Comparison of ENCODE assay signal across 24 cellular contexts in the genomic region with DNA sequence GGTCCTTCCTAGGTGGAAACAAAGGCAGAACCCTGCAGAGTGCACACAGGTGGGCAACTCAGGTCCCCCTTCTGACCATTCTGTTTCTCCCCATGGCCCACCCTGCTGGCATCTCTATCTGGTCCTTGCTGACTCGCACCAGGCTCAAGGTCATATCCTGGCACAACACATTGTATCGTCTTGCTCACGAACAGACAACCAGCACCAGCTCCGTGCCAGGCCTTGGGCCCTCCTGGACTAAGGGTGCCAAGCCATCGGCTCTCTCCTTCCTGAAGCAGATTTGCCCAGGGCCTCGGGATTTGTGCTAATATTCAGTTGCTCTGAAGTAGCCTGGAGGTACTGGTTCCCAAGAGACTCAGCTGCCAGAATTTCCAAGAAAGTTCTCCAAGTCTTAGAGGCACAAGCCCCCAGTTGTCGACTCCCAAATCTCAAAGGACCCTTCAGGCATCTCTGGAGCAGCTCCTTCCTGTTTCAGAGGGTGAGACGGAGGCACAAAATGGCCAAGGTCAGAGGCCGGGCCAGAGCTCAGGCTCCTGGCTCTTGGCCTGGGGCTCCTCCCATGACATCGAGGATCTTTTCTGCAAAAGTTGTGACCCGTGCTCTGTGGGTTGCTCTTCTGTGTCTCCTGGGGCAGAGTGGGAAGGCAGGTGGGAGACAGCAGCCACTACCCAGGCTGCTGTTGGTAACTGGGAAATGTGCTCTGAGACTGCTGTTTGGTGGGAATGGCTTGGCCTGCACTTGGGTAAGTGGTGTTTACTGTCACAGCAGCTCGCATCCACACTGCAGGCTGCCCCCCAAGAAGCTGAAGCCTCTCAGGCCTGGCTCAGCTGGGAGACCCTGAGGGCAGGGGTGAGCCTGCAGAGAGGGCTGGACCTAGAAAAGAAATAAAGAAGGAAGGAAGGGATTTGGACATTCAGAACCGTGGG.
A peak's percentile ranks its signal among the peaks of the same experiment; 100 is the strongest.
DNase-seq lines count a peak whose midpoint lies in the region; ATAC-seq and TF ChIP-seq lines count a peak whose summit lies in the region.
"Had no signal": no experiment of that assay in that cellular context is flagged by ENCODE, and none has a peak within 500 bp of the region (broad histone marks: within the 10 kb centered on the region; RNA-seq: fewer than 3 reads in every experiment).

No MANE protein-coding gene starts in this region.

- no peak for ATAC-seq in HG02885 (IDR thresholded peaks at IDR 0.05; ENCODE audit: poor library complexity, unreplicated experiment)
- ATAC-seq: activated naive CD8-positive, alpha-beta T cell treated with anti-CD3 and anti-CD28 coated beads, Interleukin-2, amount 50 U/mL, for 24 hours; esophagus mucosa had no signal

- no peak overlapping the region for H3K4me3 Mint-ChIP-seq in CD8-positive, alpha-beta memory T cell
- H3K4me3 Mint-ChIP-seq: activated naive CD8-positive, alpha-beta T cell treated with anti-CD3 and anti-CD28 coated beads, Interleukin-2, amount 50 U/mL, for 24 hours; nephron; stimulated activated naive CD8-positive, alpha-beta T cell treated with anti-CD3 and anti-CD28 coated beads, Interleukin-15, Interleukin-2, amounts not matched to agents 100 ng/mL and 50 ng/mL, for 24 hours; T-helper 2 cell treated with Interferon-gamma antibody and Interleukin-4, amounts not matched to agents 5 μg/mL and 100 μg/mL, for 36 hours had no signal

- 68% methylated on average over 13 of the region's 13 CpGs for WGBS in mesenchymal stem cell

- H3K79me1 ChIP-seq in mesenchymal stem cell (replicated peaks; ENCODE audit: low read length, poor library complexity, severe bottlenecking) = no peaks in the 10 kb centered on the region

- H2BK12ac ChIP-seq in mesenchymal stem cell (ENCODE audit: low read length in 2 of 2) = peak overlapping the region in 1 of 2 experiments; percentile 21

- CTCF ChIA-PET in CD8-positive, alpha-beta memory T cell (lab: Charles Lee) = interaction anchor here (0.9 kb wide), 1 partner anchor 222 kb away, joined by 3 read pairs; no protein-coding TSS in a partner anchor

- H4K8ac ChIP-seq in mesenchymal stem cell (ENCODE audit: low read length) = no peak overlapping the region

- peak overlapping the region; percentile 18 to 63 for H3K27ac ChIP-seq in coronary artery
- H3K27ac ChIP-seq in mesenchymal stem cell (ENCODE audit: low read length, poor library complexity, severe bottlenecking) = no peak overlapping the region
- peak overlapping the region; percentile 20 to 28 for H3K27ac ChIP-seq in tibial artery
- H3K27ac ChIP-seq in CD8-positive, alpha-beta memory T cell (ENCODE audit: low read depth, low read length) = no peak overlapping the region
- H3K27ac ChIP-seq: cardiac muscle cell, dorsolateral prefrontal cortex, uterus had no signal

- no peaks in the 10 kb centered on the region for H3K27me3 Mint-ChIP-seq in CD8-positive, alpha-beta memory T cell
- H3K27me3 Mint-ChIP-seq: activated naive CD8-positive, alpha-beta T cell treated with anti-CD3 and anti-CD28 coated beads, Interleukin-2, amount 50 U/mL, for 24 hours; stimulated activated naive CD8-positive, alpha-beta T cell treated with anti-CD3 and anti-CD28 coated beads, Interleukin-15, Interleukin-2, amounts not matched to agents 100 ng/mL and 50 ng/mL, for 24 hours had no signal

- no peak overlapping the region for H2BK5ac ChIP-seq in mesenchymal stem cell (ENCODE audit: low read depth, low read length, poor library complexity, severe bottlenecking)

- H3K4me3 ChIP-seq in coronary artery = no peak overlapping the region
- H3K4me3 ChIP-seq in mesenchymal stem cell (ENCODE audit: insufficient read depth in 1 of 2, low read depth in 1 of 2, low read length in 2 of 2) = no peak overlapping the region
- H3K4me3 ChIP-seq in tibial artery = no peak overlapping the region
- H3K4me3 ChIP-seq in CD8-positive, alpha-beta memory T cell (ENCODE audit: low read length) = no peak overlapping the region
- H3K4me3 ChIP-seq: cardiac muscle cell, dorsolateral prefrontal cortex, uterus had no signal

- peak overlapping the region; percentile 26 for H3K9ac ChIP-seq in mesenchymal stem cell (ENCODE audit: low read length)

- peak overlapping the region in 1 of 2 experiments; percentile 71 for H3K14ac ChIP-seq in mesenchymal stem cell (ENCODE audit: low read length in 2 of 2)

- H3K36me3 Mint-ChIP-seq in CD8-positive, alpha-beta memory T cell = peaks cover 6 to 23% (median 14%) of the 10 kb centered on the region in 3 donors

- no peak overlapping the region for H3K4me2 ChIP-seq in mesenchymal stem cell (ENCODE audit: low read length, poor library complexity, severe bottlenecking)

- H4K91ac ChIP-seq in mesenchymal stem cell (ENCODE audit: low read length) = no peak overlapping the region

- no peaks in the 10 kb centered on the region for H3K4me1 Mint-ChIP-seq in CD8-positive, alpha-beta memory T cell
- H3K4me1 Mint-ChIP-seq: activated naive CD8-positive, alpha-beta T cell treated with anti-CD3 and anti-CD28 coated beads, Interleukin-2, amount 50 U/mL, for 24 hours had no signal

- peaks cover 12 to 13% of the 10 kb centered on the region in 2 experiments for H3K36me3 ChIP-seq in mesenchymal stem cell (ENCODE audit: control insufficient read depth in 1 of 2, insufficient read depth in 2 of 2, low read depth in 1 of 2, low read length in 2 of 2)
- peaks cover 13 to 31% (median 29%) of the 10 kb centered on the region in 3 donors for H3K36me3 ChIP-seq in tibial artery
- H3K36me3 ChIP-seq in CD8-positive, alpha-beta memory T cell (ENCODE audit: insufficient read depth, low read length) = no peaks in the 10 kb centered on the region
- H3K36me3 ChIP-seq: cardiac muscle cell, uterus had no signal

- peak overlapping the region; percentile 59 to 77 for H3K18ac ChIP-seq in mesenchymal stem cell (ENCODE audit: low read depth in 1 of 2, low read length in 2 of 2)

- H2AFZ ChIP-seq in mesenchymal stem cell (ENCODE audit: low read depth, low read length) = no peak overlapping the region

- H3K27ac Mint-ChIP-seq in CD8-positive, alpha-beta memory T cell = peak overlapping the region in 3 of 8 donors; percentile 23 to 79 (median 64)
- H3K27ac Mint-ChIP-seq: activated naive CD8-positive, alpha-beta T cell treated with anti-CD3 and anti-CD28 coated beads, Interleukin-2, amount 50 U/mL, for 24 hours; stimulated activated naive CD8-positive, alpha-beta T cell treated with anti-CD3 and anti-CD28 coated beads, Interleukin-15, Interleukin-2, amounts not matched to agents 100 ng/mL and 50 ng/mL, for 24 hours; T-helper 2 cell treated with Interferon-gamma antibody and Interleukin-4, amounts not matched to agents 5 μg/mL and 100 μg/mL, for 36 hours had no signal

- TF ChIP-seq CTCF in coronary artery (IDR thresholded peaks at IDR 0.05) (no peak), tibial artery (IDR thresholded peaks at IDR 0.05) (no peak)

- peaks cover 11% of the 10 kb centered on the region for H3K4me1 ChIP-seq in mesenchymal stem cell (ENCODE audit: control insufficient read depth, insufficient read depth, low read depth, low read length)
- peaks cover 0 to 40% (median 17%) of the 10 kb centered on the region in 4 donors for H3K4me1 ChIP-seq in tibial artery
- no peaks in the 10 kb centered on the region for H3K4me1 ChIP-seq in CD8-positive, alpha-beta memory T cell (ENCODE audit: insufficient read depth, low read length)
- H3K4me1 ChIP-seq: Caco-2, uterus had no signal

- no peak overlapping the region for H2BK120ac ChIP-seq in mesenchymal stem cell (ENCODE audit: low read depth, low read length)

- intact Hi-C loops in tibial artery (cut with DNase I; ENCODE audit: low total_unique reads) = no loop called here

- no peak overlapping the region for H2BK15ac ChIP-seq in mesenchymal stem cell (ENCODE audit: low read depth, poor library complexity, severe bottlenecking)

- DNase-seq in LHCN-M2 (ENCODE audit: low read depth) (peak; percentile 17), coronary artery (ENCODE audit: low spot score) (no peak), mesenchymal stem cell (no peak), tibial artery (no peak), NCI-H128 (lab: John Stamatoyannopoulos, UW; ENCODE audit: unreplicated experiment) (no peak)
- no peak for DNase-seq in CD8-positive, alpha-beta memory T cell
- DNase-seq: activated CD4-positive, CD25-positive, alpha-beta regulatory T cell treated with anti-CD3 and anti-CD28 coated beads, Interleukin-2, amount 50 U/mL, for 72 hours; activated naive CD8-positive, alpha-beta T cell treated with anti-CD3 and anti-CD28 coated beads, Interleukin-2, amount 50 U/mL, for 24 hours; Caco-2; dorsolateral prefrontal cortex; GOT3; hippocampal formation; kidney; NCI-H2081 treated with DMSO at 0.1 percent for 48 hours; NCI-H510A treated with DMSO at 0.1 percent for 48 hours; retina; SIG-M5; uterus had no signal

- POLR2A ChIA-PET in CD8-positive, alpha-beta memory T cell (lab: Charles Lee) = no interaction called here

- H3K9me3 ChIP-seq in mesenchymal stem cell (ENCODE audit: control insufficient read depth, low read length) (no peaks in the 10 kb centered on the region), tibial artery (no peaks in the 10 kb centered on the region)
- H3K9me3 ChIP-seq in CD8-positive, alpha-beta memory T cell (ENCODE audit: low read length) = no peaks in the 10 kb centered on the region
- H3K9me3 ChIP-seq: Caco-2, uterus had no signal

- H3K27me3 ChIP-seq in mesenchymal stem cell (ENCODE audit: control insufficient read depth in 1 of 2, insufficient read depth in 1 of 2, low read length in 2 of 2) (no peaks in the 10 kb centered on the region), tibial artery (no peaks in the 10 kb centered on the region)
- no peaks in the 10 kb centered on the region for H3K27me3 ChIP-seq in CD8-positive, alpha-beta memory T cell (ENCODE audit: insufficient read depth, low read length, poor library complexity, severe bottlenecking)
- H3K27me3 ChIP-seq: cardiac muscle cell, dorsolateral prefrontal cortex, uterus had no signal

- no peaks in the 10 kb centered on the region for H3K9me3 Mint-ChIP-seq in CD8-positive, alpha-beta memory T cell
- H3K9me3 Mint-ChIP-seq: activated naive CD8-positive, alpha-beta T cell treated with anti-CD3 and anti-CD28 coated beads, Interleukin-2, amount 50 U/mL, for 24 hours; nephron; stimulated activated naive CD8-positive, alpha-beta T cell treated with anti-CD3 and anti-CD28 coated beads, Interleukin-15, Interleukin-2, amounts not matched to agents 100 ng/mL and 50 ng/mL, for 24 hours; T-helper 2 cell treated with Interferon-gamma antibody and Interleukin-4, amounts not matched to agents 5 μg/mL and 100 μg/mL, for 36 hours had no signal

- no peak overlapping the region for H2AK5ac ChIP-seq in mesenchymal stem cell (ENCODE audit: low read length, severe bottlenecking)

- H3K4ac ChIP-seq in mesenchymal stem cell (ENCODE audit: low read depth in 1 of 2, low read length in 2 of 2) = peak overlapping the region in 1 of 2 experiments; percentile 8

- no peak overlapping the region for H3K23ac ChIP-seq in mesenchymal stem cell (ENCODE audit: low read length in 2 of 2)

Comparison
In these comparisons a context has a peak if more than half of its experiments do, and no peak if none do; other contexts are left out.
1. H3K27ac ChIP-seq: peak in coronary artery (2 of 2) and tibial artery (2 of 2); none in mesenchymal stem cell (single experiment) and CD8-positive, alpha-beta memory T cell (single experiment).